8 cellular contexts compared by ENCODE assay signal in genomic region chr12:7190268-7191055, GRCh38. TPM values are rescaled to one million over a fixed set of nuclear protein-coding genes. Genes with fewer than 3 reads are reported as not detected.
A peak's percentile ranks its signal among the peaks of the same experiment; 100 is the strongest.
DNase-seq lines count a peak whose midpoint lies in the region; ATAC-seq and TF ChIP-seq lines count a peak whose summit lies in the region.

No MANE protein-coding gene starts in this region.

- peak overlapping the region; percentile 81 for H3K4me3 ChIP-seq in A673 (ENCODE audit: low read depth, low read length, poor library complexity, severe bottlenecking)
- peak overlapping the region; percentile 99 for H3K4me3 ChIP-seq in OCI-LY1 (ENCODE audit: low read depth, low read length, poor library complexity, severe bottlenecking)
- peak overlapping the region; percentile 88 for H3K4me3 ChIP-seq in brain microvascular endothelial cell (ENCODE audit: low read depth, low read length)
- H3K4me3 ChIP-seq in smooth muscle cell, result peak overlapping the region; percentile 66

- H2AFZ ChIP-seq in OCI-LY1 (ENCODE audit: low read length) (no peak overlapping the region), smooth muscle cell (ENCODE audit: low read depth) (peak overlapping the region; percentile 96)

- intact Hi-C loops in A673 (cut with micrococcal nuclease; ENCODE audit: unreplicated experiment), result no loop called here

- H3F3A ChIP-seq in OCI-LY1 (ENCODE audit: insufficient read depth, low read length) (no peaks in the 10 kb centered on the region), smooth muscle cell (ENCODE audit: low read depth) (peaks cover 4% of the 10 kb centered on the region)

- no peaks in the 10 kb centered on the region for H4K20me1 ChIP-seq in OCI-LY1 (ENCODE audit: insufficient read depth, low read length)
- no peaks in the 10 kb centered on the region for H4K20me1 ChIP-seq in smooth muscle cell (ENCODE audit: low read depth)

- H3K4me1 ChIP-seq in A673 (ENCODE audit: insufficient read depth, low read length, poor library complexity, severe bottlenecking) (no peaks in the 10 kb centered on the region), OCI-LY1 (ENCODE audit: insufficient read depth, low read length, severe bottlenecking) (peaks cover 21% of the 10 kb centered on the region), smooth muscle cell (ENCODE audit: low read depth) (peaks cover 10% of the 10 kb centered on the region)

- H3K9ac ChIP-seq in OCI-LY1 (ENCODE audit: low read length) (peak overlapping the region; percentile 95), smooth muscle cell (ENCODE audit: low read depth) (peak overlapping the region; percentile 87)

- 38% methylated on average over 17 of the region's 17 CpGs for WGBS in smooth muscle cell (ENCODE audit: low lambda C conversion rate)

- POLR2A ChIA-PET in A673 (lab: Charles Lee; ENCODE audit: low non-redundant PET), result interaction anchor here (1.3 kb wide), 1 partner anchor 247 kb away, joined by 6 read pairs; the partner anchor contains the start of genes C12orf57 and RNU7-1

- in situ Hi-C loops in brain microvascular endothelial cell (cut with HindIII; ENCODE audit: low pct_ligation_motif_present, low sequenced_read_pairs), result no loop called here

- CTCF ChIA-PET in A673 (lab: Charles Lee), result no interaction called here

- H3K27me3 ChIP-seq in A673 (replicated peaks; ENCODE audit: insufficient read depth, low read depth, low read length, poor library complexity) (no peaks in the 10 kb centered on the region), OCI-LY1 (ENCODE audit: insufficient read depth, low read length) (no peaks in the 10 kb centered on the region), brain microvascular endothelial cell (replicated peaks) (no peaks in the 10 kb centered on the region), smooth muscle cell (ENCODE audit: low read depth) (no peaks in the 10 kb centered on the region)

- H3K27ac ChIP-seq in A673 (ENCODE audit: low read depth, low read length, poor library complexity, severe bottlenecking) (peak overlapping the region; percentile 73), OCI-LY1 (ENCODE audit: low read depth, low read length, poor library complexity, severe bottlenecking) (peak overlapping the region; percentile 91), brain microvascular endothelial cell (no peak overlapping the region), smooth muscle cell (ENCODE audit: low read depth) (no peak overlapping the region)

- no TSS peak for BruUV-seq in A673 (replicated peaks; lab: Mats Ljungman, UMichigan)

- H3K79me2 ChIP-seq in OCI-LY1 (ENCODE audit: insufficient read depth, low read length) (peaks cover 4% of the 10 kb centered on the region; the same call in 1 of the 2 replicates), smooth muscle cell (ENCODE audit: low read depth) (no peaks in the 10 kb centered on the region)

- peak; percentile 2 for DNase-seq in A673 (ENCODE audit: low spot score)
- DNase-seq in brain microvascular endothelial cell, result no peak
- DNase-seq in islet precursor cell, result peak; percentile 68
- peak; percentile 21 for DNase-seq in smooth muscle cell (lab: John Stamatoyannopoulos, UW; ENCODE audit: unreplicated experiment)
- no peak for DNase-seq in epidermal melanocyte (ENCODE audit: insufficient read length, low spot score)
- DNase-seq in NCI-H446 treated with DMSO at 0.1 percent for 48 hours (lab: John Stamatoyannopoulos, UW), result no peak

- H3K4me2 ChIP-seq in OCI-LY1 (ENCODE audit: low read length) (peak overlapping the region; percentile 77), smooth muscle cell (peak overlapping the region; percentile 89)

- TF ChIP-seq CTCF in A673 (conservative IDR thresholded peaks at IDR 0.05; ENCODE audit: low read depth, low read length) (no peak), OCI-LY1 (IDR thresholded peaks at IDR 0.05; ENCODE audit: low read length) (no peak), brain microvascular endothelial cell (IDR thresholded peaks at IDR 0.05; ENCODE audit: low read depth, low read length, missing control alignments) (no peak), smooth muscle cell (IDR thresholded peaks at IDR 0.05; ENCODE audit: borderline replicate concordance, insufficient read depth, poor library complexity, severe bottlenecking) (no peak)

- H3K9me3 ChIP-seq in A673 (ENCODE audit: low read depth, low read length, poor library complexity, severe bottlenecking) (no peaks in the 10 kb centered on the region), OCI-LY1 (ENCODE audit: low read length) (no peaks in the 10 kb centered on the region), smooth muscle cell (replicated peaks; ENCODE audit: low read depth) (no peaks in the 10 kb centered on the region)

- H3K9me2 ChIP-seq in OCI-LY1 (ENCODE audit: low read depth, low read length), result no peaks in the 10 kb centered on the region

- peak; percentile 8 for ATAC-seq in GM21360 (IDR thresholded peaks at IDR 0.05; ENCODE audit: unreplicated experiment)

- no peaks in the 10 kb centered on the region for H3K36me3 ChIP-seq in A673 (ENCODE audit: insufficient read depth, low read length, poor library complexity, severe bottlenecking)
- H3K36me3 ChIP-seq in OCI-LY1 (ENCODE audit: insufficient read depth, low read length), result peaks cover 44% of the 10 kb centered on the region
- H3K36me3 ChIP-seq in brain microvascular endothelial cell (replicated peaks), result peaks cover 6% of the 10 kb centered on the region
- H3K36me3 ChIP-seq in smooth muscle cell (ENCODE audit: low read depth), result no peaks in the 10 kb centered on the region

RNA-seq across cellular contexts. Expression of gene PEX5, which starts 1.0 kb away (rescaled TPM):
- total RNA-seq in A673 (2021) (36.9 and 42.7 TPM in 2 replicates), smooth muscle cell (6.6 and 13.2 TPM in 2 replicates)
- polyA plus RNA-seq in smooth muscle cell, result 8.3 and 8.9 TPM in 2 replicates

Comparison
In these comparisons a context has a peak if more than half of its experiments do, and no peak if none do; other contexts are left out.
1. DNase-seq: peak in A673 (single experiment), islet precursor cell (single experiment) and smooth muscle cell (single experiment); none in brain microvascular endothelial cell (single experiment), epidermal melanocyte (single experiment) and NCI-H446 treated with DMSO at 0.1 percent for 48 hours (single experiment).
2. H3K27ac ChIP-seq: peak in A673 (single experiment) and OCI-LY1 (single experiment); none in brain microvascular endothelial cell (single experiment) and smooth muscle cell (single experiment).
3. Peak in every context shown above with its lines, with median percentiles within 50 percentile points of each other: H3K4me3 ChIP-seq.